21 cellular contexts compared by ENCODE assay signal in the genomic region with DNA sequence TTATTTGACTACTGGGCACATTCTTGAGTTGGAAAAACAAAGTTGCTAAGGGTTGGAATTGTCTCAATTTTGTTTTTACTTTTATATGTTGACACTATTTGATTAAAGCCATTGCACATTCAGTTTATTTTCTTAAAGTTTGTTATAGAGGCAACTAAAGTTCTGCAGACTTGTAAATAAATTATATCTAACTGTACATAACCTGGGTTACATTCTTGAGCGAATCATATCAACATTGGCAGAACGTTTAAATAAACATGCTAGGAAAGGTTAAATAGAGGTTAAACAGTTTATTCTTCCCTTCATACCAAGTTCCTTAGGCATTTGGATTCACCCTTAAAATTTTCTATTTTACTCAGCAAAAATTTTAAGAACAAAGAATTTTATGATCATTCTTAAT.
A peak's percentile ranks its signal among the peaks of the same experiment; 100 is the strongest.
DNase-seq lines count a peak whose midpoint lies in the region; ATAC-seq, FAIRE-seq and TF ChIP-seq lines count a peak whose summit lies in the region.
"Had no signal": no experiment of that assay in that cellular context is flagged by ENCODE, and none has a peak within 500 bp of the region (broad histone marks: within the 10 kb centered on the region; RNA-seq: fewer than 3 reads in every experiment).

No MANE protein-coding gene starts in this region.

- H4K20me1 ChIP-seq in SK-N-SH (ENCODE audit: insufficient read depth), result no peaks in the 10 kb centered on the region

- TF ChIP-seq CTCF in SK-N-SH (IDR thresholded peaks at IDR 0.05), result no peak
- TF ChIP-seq CTCF in VCaP (conservative IDR thresholded peaks at IDR 0.05), result no peak
- TF ChIP-seq CTCF in lower leg skin (IDR thresholded peaks at IDR 0.05), result no peak
- no peak for TF ChIP-seq CTCF in lower lobe of right lung (IDR thresholded peaks at IDR 0.05)
- no peak for TF ChIP-seq CTCF in psoas muscle (IDR thresholded peaks at IDR 0.05)
- TF ChIP-seq CTCF in glutamatergic neuron (IDR thresholded peaks at IDR 0.05; ENCODE audit: partially characterized antibody, unreplicated experiment), result no peak

- H3K36me3 ChIP-seq in SK-N-SH (replicated peaks in 1 of 2; ENCODE audit: control insufficient read depth in 1 of 2, insufficient read depth in 2 of 2, low read length in 1 of 2), result no peaks in the 10 kb centered on the region
- no peaks in the 10 kb centered on the region for H3K36me3 ChIP-seq in lower lobe of right lung
- H3K36me3 ChIP-seq in psoas muscle (ENCODE audit: insufficient read depth in 1 of 2, low read depth in 1 of 2), result no peaks in the 10 kb centered on the region

- H3K27me3 ChIP-seq in SK-N-SH (ENCODE audit: insufficient read depth) (no peaks in the 10 kb centered on the region), lower lobe of right lung (ENCODE audit: low read depth) (no peaks in the 10 kb centered on the region), psoas muscle (ENCODE audit: insufficient read depth in 3 of 3, low read length in 2 of 3) (no peaks in the 10 kb centered on the region)

- H3K4me2 ChIP-seq in SK-N-SH, result no peak overlapping the region

- 24% methylated on average over 2 of the region's 2 CpGs for WGBS in SK-N-SH (ENCODE audit: low lambda C conversion rate)
- WGBS in lower leg skin, 2 donors, result 15 to 53% methylated on average over 2 of the region's 2 CpGs
- 5 to 8% (median 6%) methylated on average over 2 of the region's 2 CpGs for WGBS in psoas muscle, 3 donors

- H3K9me3 Mint-ChIP-seq in glutamatergic neuron (ENCODE audit: unreplicated experiment), result no peaks in the 10 kb centered on the region

- no peak for TF ChIP-seq EP300 in SK-N-SH (IDR thresholded peaks at IDR 0.05; ENCODE audit: borderline replicate concordance in 1 of 2, low read depth in 1 of 2, low read length in 1 of 2)

- ATAC-seq in SK-N-SH treated with all-trans-retinoic acid at 6 μM for 48 hours, result no peak
- no peak for ATAC-seq in lower lobe of right lung
- ATAC-seq in psoas muscle, result no peak
- ATAC-seq: CD8-positive, alpha-beta T cell; PC-3 had no signal

- no peaks in the 10 kb centered on the region for H3K4me1 Mint-ChIP-seq in glutamatergic neuron (ENCODE audit: low read depth, unreplicated experiment)

- no peak overlapping the region for H3K9ac ChIP-seq in SK-N-SH

- H3K36me3 Mint-ChIP-seq in glutamatergic neuron (ENCODE audit: unreplicated experiment), result no peaks in the 10 kb centered on the region
- H3K36me3 Mint-ChIP-seq: CD8-positive, alpha-beta T cell had no signal

- no peaks in the 10 kb centered on the region for H3K9me3 ChIP-seq in SK-N-SH
- no peaks in the 10 kb centered on the region for H3K9me3 ChIP-seq in lower lobe of right lung
- no peaks in the 10 kb centered on the region for H3K9me3 ChIP-seq in psoas muscle

- no peaks in the 10 kb centered on the region for H3K27me3 Mint-ChIP-seq in glutamatergic neuron (ENCODE audit: unreplicated experiment)

- DNase-seq in SK-N-SH (no peak), lower leg skin (ENCODE audit: low spot score in 2 of 2) (no peak), lower lobe of right lung (no peak), psoas muscle (no peak), glutamatergic neuron (no peak)
- DNase-seq: CD8-positive, alpha-beta T cell; DMS53; KBM-7; NCI-H1417 treated with DMSO at 0.1 percent for 48 hours; NCI-H187 treated with DMSO at 0.1 percent for 48 hours; NCI-H226; NCI-H524; PC-3; SIG-M5 had no signal

- intact Hi-C loops in lower leg skin (cut with DNase I; ENCODE audit: low total_unique reads) (no loop called here), lower lobe of right lung (cut with DNase I) (no loop called here), psoas muscle (cut with DNase I) (no loop called here)

- H3K27ac ChIP-seq in SK-N-SH (ENCODE audit: low read depth in 2 of 2, low read length in 1 of 2) (no peak overlapping the region), VCaP (peak overlapping the region; percentile 82; the same call in 1 of the 2 replicates), lower lobe of right lung (no peak overlapping the region), psoas muscle (no peak overlapping the region)
- H3K27ac ChIP-seq: 22Rv1, RWPE1 had no signal

- H3K9me2 ChIP-seq in SK-N-SH, result no peaks in the 10 kb centered on the region

- POLR2A ChIA-PET in SK-N-SH (lab: Yijun Ruan, JAX), result no interaction called here

- no peaks in the 10 kb centered on the region for H3F3A ChIP-seq in SK-N-SH (replicated peaks; ENCODE audit: insufficient read depth)

- no peaks in the 10 kb centered on the region for H3K79me2 ChIP-seq in SK-N-SH (ENCODE audit: insufficient read depth)

- no peak overlapping the region for H2AFZ ChIP-seq in SK-N-SH (ENCODE audit: low read depth)

- CTCF ChIA-PET in SK-N-SH (lab: Yijun Ruan, JAX), result interaction anchor here (1.8 kb wide), 1 partner anchor 50 kb away, joined by 5 read pairs; no protein-coding TSS in a partner anchor

- H3K4me1 ChIP-seq in SK-N-SH (ENCODE audit: control insufficient read depth in 1 of 2, insufficient read depth in 2 of 2, low read depth in 1 of 2, low read length in 1 of 2) (no peaks in the 10 kb centered on the region), lower lobe of right lung (peaks cover 6% of the 10 kb centered on the region), psoas muscle (no peaks in the 10 kb centered on the region)

- no peak overlapping the region for H3K27ac Mint-ChIP-seq in glutamatergic neuron (ENCODE audit: unreplicated experiment)
- H3K27ac Mint-ChIP-seq: CD8-positive, alpha-beta T cell had no signal

- H3K4me3 ChIP-seq in SK-N-SH (ENCODE audit: low read depth in 2 of 2, low read length in 1 of 2), result no peak overlapping the region
- no peak overlapping the region for H3K4me3 ChIP-seq in lower leg skin (ENCODE audit: low read depth, poor library complexity, severe bottlenecking)
- H3K4me3 ChIP-seq in lower lobe of right lung, result no peak overlapping the region
- H3K4me3 ChIP-seq in psoas muscle, result no peak overlapping the region

- peak; percentile 89 for FAIRE-seq in islet of Langerhans (lab: Jason Lieb, UNC)
- FAIRE-seq: GM12892, H54 had no signal

- TF ChIP-seq RAD21 in SK-N-SH (IDR thresholded peaks at IDR 0.05; ENCODE audit: low read length), result no peak

- no peak for TF ChIP-seq POLR2A in lower leg skin (IDR thresholded peaks at IDR 0.05)

- no peak overlapping the region for H3K4me3 Mint-ChIP-seq in glutamatergic neuron (ENCODE audit: unreplicated experiment)
- H3K4me3 Mint-ChIP-seq: CD8-positive, alpha-beta T cell had no signal

TF ChIP-seq in SK-N-SH treated with all-trans-retinoic acid at 6 μM for 48 hours, 23 proteins besides CTCF, POLR2A, EP300 and RAD21:
- peak; percentile 51; the same call in 1 of the 2 replicates for TF ChIP-seq ISL1 (CRISPR knock-in tag; IDR thresholded peaks at IDR 0.05)
- TF ChIP-seq TCF4 (CRISPR knock-in tag; IDR thresholded peaks at IDR 0.05; ENCODE audit: borderline replicate concordance), result no peak

TF ChIP-seq in SK-N-SH, 30 proteins besides CTCF, POLR2A, EP300 and RAD21:
- TF ChIP-seq ELF1 (IDR thresholded peaks at IDR 0.05), result no peak
- TF ChIP-seq SIN3A (IDR thresholded peaks at IDR 0.05; ENCODE audit: borderline replicate concordance, low read depth, low read length), result no peak
- TF ChIP-seq, protein P1, sequence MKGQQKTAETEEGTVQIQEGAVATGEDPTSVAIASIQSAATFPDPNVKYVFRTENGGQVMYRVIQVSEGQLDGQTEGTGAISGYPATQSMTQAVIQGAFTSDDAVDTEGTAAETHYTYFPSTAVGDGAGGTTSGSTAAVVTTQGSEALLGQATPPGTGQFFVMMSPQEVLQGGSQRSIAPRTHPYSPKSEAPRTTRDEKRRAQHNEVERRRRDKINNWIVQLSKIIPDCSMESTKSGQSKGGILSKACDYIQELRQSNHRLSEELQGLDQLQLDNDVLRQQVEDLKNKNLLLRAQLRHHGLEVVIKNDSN (IDR thresholded peaks at IDR 0.05; ENCODE audit: borderline replicate concordance, low read depth), result no peak
- TF ChIP-seq, protein P2, sequence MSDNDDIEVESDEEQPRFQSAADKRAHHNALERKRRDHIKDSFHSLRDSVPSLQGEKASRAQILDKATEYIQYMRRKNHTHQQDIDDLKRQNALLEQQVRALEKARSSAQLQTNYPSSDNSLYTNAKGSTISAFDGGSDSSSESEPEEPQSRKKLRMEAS (IDR thresholded peaks at IDR 0.05; ENCODE audit: low read depth), result no peak
- no peak for TF ChIP-seq NRF1 (IDR thresholded peaks at IDR 0.05; ENCODE audit: low read depth, low read length)
- TF ChIP-seq TAF1 (IDR thresholded peaks at IDR 0.05; ENCODE audit: borderline replicate concordance, low read depth, low read length), result no peak
- no peak for TF ChIP-seq RCOR1 (IDR thresholded peaks at IDR 0.05; ENCODE audit: low read length)
- TF ChIP-seq GABPA (IDR thresholded peaks at IDR 0.05; ENCODE audit: low read depth), result no peak
- TF ChIP-seq FOXJ3 (CRISPR knock-in tag; IDR thresholded peaks at IDR 0.05), result no peak
- no peak for TF ChIP-seq JUND (IDR thresholded peaks at IDR 0.05)
TF ChIP-seq in SK-N-SH: peak in this region for 0.
